Comparison of ENCODE assay signal across 23 cellular contexts in the genomic region with DNA sequence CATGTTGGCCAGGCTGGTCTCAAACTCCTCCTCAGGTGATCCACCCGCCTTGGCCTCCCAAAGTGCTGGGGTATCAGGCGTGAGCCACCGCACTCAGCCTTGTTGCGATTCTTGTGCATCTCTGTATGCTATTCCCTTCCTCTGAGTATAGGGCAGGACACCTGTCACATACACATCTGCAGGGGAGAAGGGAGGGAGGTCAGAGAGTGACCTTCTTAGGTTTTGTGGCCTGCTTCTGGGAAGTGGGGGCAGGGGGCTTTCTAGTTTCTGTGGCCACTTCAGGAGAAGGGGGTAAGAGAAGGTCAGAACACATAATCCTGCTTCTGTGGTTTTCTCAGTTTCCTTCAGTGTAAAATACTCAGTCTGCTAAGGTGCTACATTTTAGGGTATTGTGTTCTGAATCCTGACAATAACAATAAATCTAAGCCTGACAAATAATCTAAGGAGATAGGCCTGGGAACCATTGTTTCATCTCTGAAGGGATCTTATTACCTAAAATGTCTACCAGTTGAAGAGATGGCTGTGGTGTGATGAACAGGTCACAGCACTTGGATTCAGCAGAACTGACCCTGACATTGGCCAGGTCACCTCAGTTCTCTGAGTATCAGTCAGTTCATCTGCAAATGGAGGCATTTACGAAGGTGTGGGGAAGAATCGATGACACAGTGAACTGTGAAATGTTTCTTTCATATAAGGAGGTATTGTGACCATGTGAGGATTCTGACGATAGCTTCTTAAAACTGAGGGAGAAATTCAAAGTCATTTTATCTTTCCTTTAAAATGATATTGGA.
"Had no signal": no experiment of that assay in that cellular context is flagged by ENCODE, and none has a peak within 500 bp of the region (broad histone marks: within the 10 kb centered on the region; RNA-seq: fewer than 3 reads in every experiment).

No MANE protein-coding gene starts in this region.

- H3K4me2 ChIP-seq: PC-9 had no signal

- H2AFZ ChIP-seq: PC-9 had no signal

- H3K27ac ChIP-seq: PC-9 had no signal

- DNase-seq: activated B cell treated with CpG ODN at 0.5 μM for 24 hours; activated CD4-positive, alpha-beta T cell treated with anti-CD3 and anti-CD28 coated beads for 1 hour; activated CD4-positive, alpha-beta T cell treated with anti-CD3 and anti-CD28 coated beads, Interleukin-2, amount 10 ng/mL, durations not matched to agents 24 days and 14 days; activated CD4-positive, alpha-beta T cell treated with anti-CD3 and anti-CD28 coated beads, Interleukin-2, amount 50 U/mL, for 48 hours; activated gamma-delta T cell; activated naive CD4-positive, alpha-beta T cell treated with anti-CD3 and anti-CD28 coated beads for 36 hours; activated T-cell treated with anti-CD3 and anti-CD28 coated beads for 4 hours; activated T-cell treated with anti-CD3 and anti-CD28 coated beads, Interleukin-2, amount 50 U/mL, for 48 hours; amygdala; NCI-H1105 treated with DMSO at 0.1 percent for 48 hours; NCI-H1436 treated with DMSO at 0.1 percent for 48 hours; NCI-H187; NCI-H2081; NCI-H446; NCI-H524; PC-9; SHP77 treated with DMSO at 0.1 percent for 48 hours; T-cell; T-helper 2 cell; T1000 had no signal

- FAIRE-seq: astrocyte, TTC549 had no signal

- ATAC-seq: activated T-helper 17 cell treated with anti-CD3 and anti-CD28 coated beads, Interleukin-2, amount 50 U/mL, for 72 hours; T-cell had no signal

- H3K4me3 ChIP-seq: PC-9 had no signal
